Comparison of ENCODE assay signal across 7 cellular contexts in the genomic region with DNA sequence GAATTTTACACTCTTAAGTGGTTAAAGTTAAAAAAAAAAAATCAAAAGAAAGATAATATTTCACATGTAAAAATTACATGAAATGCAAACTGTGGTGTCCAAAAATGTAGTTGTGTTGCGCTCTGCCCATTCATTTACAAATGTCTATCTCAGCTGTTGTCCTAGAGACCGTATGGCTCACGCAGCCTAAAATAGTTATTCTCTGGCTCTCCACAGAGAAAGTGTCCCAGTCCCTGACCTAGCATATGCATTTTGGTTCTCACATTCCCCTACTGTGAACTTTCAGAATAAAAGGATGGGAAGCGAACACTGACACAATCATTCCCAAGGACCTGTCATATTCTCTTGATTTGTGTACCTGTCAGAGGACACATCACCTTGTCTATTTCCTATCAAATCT. TPM values are rescaled to one million over a fixed set of nuclear protein-coding genes. Genes with fewer than 3 reads are reported as not detected.
DNase-seq lines count a peak whose midpoint lies in the region; ATAC-seq and TF ChIP-seq lines count a peak whose summit lies in the region.
"Not testable (repeated sequence)": the region's sequence is repeated elsewhere in the genome, so short reads cannot be mapped to it uniquely, and the experiment has no call there.

No MANE protein-coding gene starts in this region.

- WGBS in heart left ventricle, 4 donors: 45 to 89% (median 71%) methylated on average over 1 of the region's 4 CpGs
- WGBS in heart right ventricle, 2 donors: 80 to 100% methylated on average over 1 of the region's 4 CpGs
- 86% methylated on average over 1 of the region's 4 CpGs; no CpG with 5 or more reads in 2 of the 3 donors for WGBS in psoas muscle, 3 donors

- in situ Hi-C loops in gastrocnemius medialis (cut with MboI; ENCODE audit: low sequenced_read_pairs in 4 of 4): not testable (repeated sequence)

- intact Hi-C loops in Right ventricle myocardium inferior (cut with DNase I); Right ventricle myocardium superior (cut with DNase I); heart left ventricle (cut with DNase I); heart right ventricle (cut with DNase I); left ventricle myocardium superior (cut with micrococcal nuclease); psoas muscle (cut with DNase I); gastrocnemius medialis (cut with DNase I; ENCODE audit: low total_unique reads): not testable (repeated sequence)

- not testable (repeated sequence) for H3K4me1 ChIP-seq in heart left ventricle, heart right ventricle, psoas muscle, gastrocnemius medialis

- not testable (repeated sequence) for TF ChIP-seq POLR2A in heart left ventricle (IDR thresholded peaks at IDR 0.05); gastrocnemius medialis (IDR thresholded peaks at IDR 0.05)

- not testable (repeated sequence) for DNase-seq in Right ventricle myocardium inferior (ENCODE audit: missing footprints); Right ventricle myocardium superior; heart left ventricle; heart right ventricle; left ventricle myocardium superior; psoas muscle; gastrocnemius medialis

- not testable (repeated sequence) for H3K27ac ChIP-seq in heart left ventricle, heart right ventricle, psoas muscle, gastrocnemius medialis

- H3K36me3 ChIP-seq in heart left ventricle (peaks cover 0 to 13% (median 8%) of the 10 kb centered on the region in 9 donors), heart right ventricle (peaks cover 0 to 26% (median 0%) of the 10 kb centered on the region in 9 donors), psoas muscle (ENCODE audit: insufficient read depth in 1 of 2, low read depth in 1 of 2) (peaks cover 0 to 19% of the 10 kb centered on the region in 2 donors)
- not testable (repeated sequence) for H3K36me3 ChIP-seq in gastrocnemius medialis

- not testable (repeated sequence) for H3K27me3 ChIP-seq in heart left ventricle; heart right ventricle; psoas muscle (ENCODE audit: insufficient read depth in 3 of 3, low read length in 2 of 3); gastrocnemius medialis

- H3K4me3 ChIP-seq in heart left ventricle, heart right ventricle, psoas muscle, gastrocnemius medialis: not testable (repeated sequence)

- not testable (repeated sequence) for H3K9me3 ChIP-seq in heart left ventricle, heart right ventricle, psoas muscle, gastrocnemius medialis

- TF ChIP-seq CTCF in heart left ventricle (IDR thresholded peaks at IDR 0.05); heart right ventricle (IDR thresholded peaks at IDR 0.05); psoas muscle (IDR thresholded peaks at IDR 0.05); gastrocnemius medialis (IDR thresholded peaks at IDR 0.05 in 4 of 5, conservative IDR thresholded peaks at IDR 0.05 in 1 of 5): not testable (repeated sequence)

- ATAC-seq in Right ventricle myocardium inferior: peak; percentile 48
- peak; percentile 64 for ATAC-seq in Right ventricle myocardium superior (ENCODE audit: poor library complexity)
- peak; percentile 52 to 83 (median 70) for ATAC-seq in heart left ventricle
- ATAC-seq in heart right ventricle: peak; percentile 59 to 87 (median 70)
- ATAC-seq in left ventricle myocardium superior: peak; percentile 76
- ATAC-seq in psoas muscle: peak; percentile 87 to 97 (median 94)
- ATAC-seq in gastrocnemius medialis: peak; percentile 99

RNA-seq across cellular contexts. Expression of a gene that starts 27.6 kb away (rescaled TPM):
- total RNA-seq in Right ventricle myocardium inferior: 175 TPM
- 186 TPM for total RNA-seq in Right ventricle myocardium superior
- total RNA-seq in heart left ventricle: 100 to 1,000 TPM in 8 of 9 donors, 10 to 100 TPM in 1; 94.2 to 248 (median 170) TPM
- 100 to 1,000 TPM; 121 to 146 TPM for polyA plus RNA-seq in heart left ventricle
- total RNA-seq in heart right ventricle: 100 to 1,000 TPM; 127 to 239 (median 186) TPM
- 100 to 1,000 TPM; 106 to 118 TPM for polyA plus RNA-seq in heart right ventricle
- 180 TPM for total RNA-seq in left ventricle myocardium superior
- total RNA-seq in psoas muscle: 100 to 1,000 TPM in 1 of 4 donors, 10 to 100 TPM in 3; 80.2 to 121 (median 91.2) TPM
- 100 to 1,000 TPM in 1 of 3 donors, 10 to 100 TPM in 2; 51.4 to 138 (median 69.3) TPM for polyA plus RNA-seq in psoas muscle
- 100 to 1,000 TPM in 3 of 4 donors, 10 to 100 TPM in 1; 51.8 to 140 (median 117) TPM for total RNA-seq in gastrocnemius medialis

Comparison
In these comparisons a context has a peak if more than half of its experiments do, and no peak if none do; other contexts are left out.
1. ATAC-seq: peak in every context shown above with its lines; median percentile 99 in gastrocnemius medialis; 94 in psoas muscle; 76 in left ventricle myocardium superior; 70 in heart left ventricle; 70 in heart right ventricle; 64 in Right ventricle myocardium superior; 48 in Right ventricle myocardium inferior.